ENCODE assay signal across 1 cellular context in genomic region chr2:70124983-70125480, GRCh38.
A peak's percentile ranks its signal among the peaks of the same experiment; 100 is the strongest.
TF ChIP-seq lines count a peak whose summit lies in the region.

No MANE protein-coding gene starts in this region.

TF ChIP-seq in WTC11, 78 proteins besides CTCF, POLR2A, EP300 and RAD21 (continued from another document):
- TF ChIP-seq AR (CRISPR knock-in tag; IDR thresholded peaks at IDR 0.05) (0 out of 2 replicates have a peak, but pooled peaks have one; percentile 28), GRHL2 (CRISPR knock-in tag; IDR thresholded peaks at IDR 0.05; ENCODE audit: insufficient replicate concordance, severe bottlenecking) (no peak), ZNF416 (CRISPR knock-in tag; IDR thresholded peaks at IDR 0.05) (peak; percentile 77; the same call in 1 of the 2 replicates), PREB (CRISPR knock-in tag; IDR thresholded peaks at IDR 0.05; ENCODE audit: borderline replicate concordance) (no peak), MYBL2 (CRISPR knock-in tag; IDR thresholded peaks at IDR 0.05) (0 out of 2 replicates have a peak, but pooled peaks have one; percentile 38), MAX (CRISPR knock-in tag; IDR thresholded peaks at IDR 0.05) (peak; percentile 41; the same call in 1 of the 2 replicates), NFATC4 (CRISPR knock-in tag; IDR thresholded peaks at IDR 0.05) (peak; percentile 12; the same call in 1 of the 2 replicates), ATF6 (CRISPR knock-in tag; IDR thresholded peaks at IDR 0.05) (no peak), E2F5 (CRISPR knock-in tag; IDR thresholded peaks at IDR 0.05) (no peak), FOXP1 (CRISPR knock-in tag; IDR thresholded peaks at IDR 0.05; ENCODE audit: borderline replicate concordance) (peak; percentile 25; the same call in 1 of the 2 replicates)
